In genomic region chr14:75906680-75907280, GRCh38 we compare ENCODE assay signal across 8 cellular contexts.
DNase-seq lines count a peak whose midpoint lies in the region; ATAC-seq and TF ChIP-seq lines count a peak whose summit lies in the region.

No MANE protein-coding gene starts in this region.

- H3K79me2 ChIP-seq in Karpas-422 (ENCODE audit: low read length) (no peaks in the 10 kb centered on the region), SU-DHL-6 (ENCODE audit: insufficient read depth, low read length) (no peaks in the 10 kb centered on the region)

- H3K4me3 ChIP-seq in Karpas-422 (ENCODE audit: low read length) (no peak overlapping the region), SU-DHL-6 (ENCODE audit: insufficient read depth, low read length, poor library complexity, severe bottlenecking) (no peak overlapping the region), adipocyte (ENCODE audit: low read length) (no peak overlapping the region), heart right ventricle (no peak overlapping the region), gastrocnemius medialis (no peak overlapping the region)

- no peak for TF ChIP-seq POLR2A in gastrocnemius medialis (IDR thresholded peaks at IDR 0.05)

- no peaks in the 10 kb centered on the region for H3K4me1 ChIP-seq in Karpas-422 (ENCODE audit: low read length)
- H3K4me1 ChIP-seq in adipocyte (ENCODE audit: control insufficient read depth, insufficient read depth, low read length): peaks cover 7% of the 10 kb centered on the region
- peaks cover 0 to 27% (median 13%) of the 10 kb centered on the region in 9 donors for H3K4me1 ChIP-seq in heart right ventricle
- peaks cover 29 to 44% of the 10 kb centered on the region in 2 donors for H3K4me1 ChIP-seq in gastrocnemius medialis

- H3K4me2 ChIP-seq in Karpas-422 (ENCODE audit: low read depth, low read length, poor library complexity, severe bottlenecking): no peak overlapping the region
- no peak overlapping the region for H3K4me2 ChIP-seq in SU-DHL-6 (ENCODE audit: low read depth, low read length, poor library complexity, severe bottlenecking)

- intact Hi-C loops in heart right ventricle (cut with DNase I): loop anchor here (1.0 to 10.0 kb wide), 12 partner anchors 71 to 478 kb away; partner anchors contain the start of gene TGFB3 (in 4 of the 10)
- intact Hi-C loops in gastrocnemius medialis (cut with DNase I; ENCODE audit: low total_unique reads): loop anchor here (1.0 to 5.0 kb wide), 4 partner anchors 36 to 195 kb away; no protein-coding TSS in a partner anchor

- H3K9me3 ChIP-seq in Karpas-422 (ENCODE audit: low read length) (no peaks in the 10 kb centered on the region), SU-DHL-6 (ENCODE audit: insufficient read depth, low read length) (no peaks in the 10 kb centered on the region), adipocyte (ENCODE audit: control insufficient read depth, low read length) (no peaks in the 10 kb centered on the region), heart right ventricle (no peaks in the 10 kb centered on the region), gastrocnemius medialis (no peaks in the 10 kb centered on the region)

- H3K27ac ChIP-seq in Karpas-422 (ENCODE audit: low read length): no peak overlapping the region
- no peak overlapping the region for H3K27ac ChIP-seq in SU-DHL-6 (ENCODE audit: low read depth, low read length)
- H3K27ac ChIP-seq in heart right ventricle: no peak overlapping the region
- H3K27ac ChIP-seq in gastrocnemius medialis: peak overlapping the region; percentile 55 to 81 (median 70)

- no peaks in the 10 kb centered on the region for H3F3A ChIP-seq in SU-DHL-6 (ENCODE audit: insufficient read depth)

- H4K20me1 ChIP-seq in Karpas-422 (ENCODE audit: insufficient read depth, low read depth, low read length) (no peaks in the 10 kb centered on the region), SU-DHL-6 (ENCODE audit: low read depth, low read length) (no peaks in the 10 kb centered on the region)

- TF ChIP-seq CTCF in SU-DHL-6 (IDR thresholded peaks at IDR 0.05; ENCODE audit: insufficient read depth, low read length, poor library complexity, severe bottlenecking) (peak; percentile 89), heart right ventricle (IDR thresholded peaks at IDR 0.05) (peak; percentile 81 to 97 (median 91)), gastrocnemius medialis (IDR thresholded peaks at IDR 0.05 in 4 of 5, conservative IDR thresholded peaks at IDR 0.05 in 1 of 5) (peak; percentile 79 to 91 (median 88))

- no peaks in the 10 kb centered on the region for H3K9me2 ChIP-seq in Karpas-422 (replicated peaks; ENCODE audit: insufficient read depth, low read length)
- no peaks in the 10 kb centered on the region for H3K9me2 ChIP-seq in SU-DHL-6 (replicated peaks; ENCODE audit: insufficient read depth, low read length)

- ATAC-seq in heart right ventricle (peak in 7 of 8 donors; percentile 59 to 82 (median 73)), gastrocnemius medialis (peak in 1 of 2 donors; percentile 41), GM18861 (IDR thresholded peaks at IDR 0.05; ENCODE audit: unreplicated experiment) (no peak)

- in situ Hi-C loops in gastrocnemius medialis (cut with MboI; ENCODE audit: low sequenced_read_pairs in 4 of 4): loop anchor here (5.0 to 10.0 kb wide), 4 partner anchors 68 to 202 kb away; partner anchors contain the start of gene TGFB3 (in 2 of the 4)

- H3K9ac ChIP-seq in Karpas-422 (ENCODE audit: low read length): no peak overlapping the region
- no peak overlapping the region for H3K9ac ChIP-seq in SU-DHL-6 (ENCODE audit: low read length)
- H3K9ac ChIP-seq in adipocyte (ENCODE audit: low read length): no peak overlapping the region

- H2AFZ ChIP-seq in Karpas-422 (ENCODE audit: low read length) (no peak overlapping the region), SU-DHL-6 (ENCODE audit: low read depth, low read length, severe bottlenecking) (no peak overlapping the region)

- no peaks in the 10 kb centered on the region for H3K36me3 ChIP-seq in Karpas-422 (ENCODE audit: insufficient read depth, low read length)
- H3K36me3 ChIP-seq in SU-DHL-6 (ENCODE audit: low read length): no peaks in the 10 kb centered on the region
- peaks cover 6% of the 10 kb centered on the region for H3K36me3 ChIP-seq in adipocyte (ENCODE audit: control insufficient read depth, insufficient read depth, low read length, severe bottlenecking)
- peaks cover 0 to 8% (median 0%) of the 10 kb centered on the region in 9 donors for H3K36me3 ChIP-seq in heart right ventricle
- no peaks in the 10 kb centered on the region for H3K36me3 ChIP-seq in gastrocnemius medialis

- DNase-seq in D341Med (ENCODE audit: low spot score) (peak; percentile 52), Karpas-422 (peak; percentile 90), adipocyte (ENCODE audit: low read depth) (peak; percentile 92), heart right ventricle (peak; percentile 25 to 79), gastrocnemius medialis (peak; percentile 35 to 37), DMS79 treated with DMSO at 0.1 percent for 48 hours (lab: John Stamatoyannopoulos, UW) (no peak)

- H3K27me3 ChIP-seq in Karpas-422 (ENCODE audit: low read length): no peaks in the 10 kb centered on the region
- no peaks in the 10 kb centered on the region for H3K27me3 ChIP-seq in SU-DHL-6 (ENCODE audit: low read length)
- no peaks in the 10 kb centered on the region for H3K27me3 ChIP-seq in adipocyte (replicated peaks; ENCODE audit: control insufficient read depth, insufficient read depth, low read length)
- H3K27me3 ChIP-seq in heart right ventricle: no peaks in the 10 kb centered on the region
- H3K27me3 ChIP-seq in gastrocnemius medialis: no peaks in the 10 kb centered on the region

- 46 to 54% methylated on average over 4 of the region's 4 CpGs for WGBS in heart right ventricle, 2 donors

Comparison
In these comparisons a context has a peak if more than half of its experiments do, and no peak if none do; other contexts are left out.
1. H3K27ac ChIP-seq: peak in gastrocnemius medialis (4 of 4); none in Karpas-422 (single experiment), SU-DHL-6 (single experiment) and heart right ventricle (0 of 10).
2. Peak in every context shown above with its lines, with median percentiles within 50 percentile points of each other: CTCF ChIP-seq.